Comparison of ENCODE assay signal across 8 cellular contexts in genomic region chr12:74538491-74539258, GRCh38. TPM values are rescaled to one million over a fixed set of nuclear protein-coding genes. Genes with fewer than 3 reads are reported as not detected.
DNase-seq lines count a peak whose midpoint lies in the region; TF ChIP-seq lines count a peak whose summit lies in the region.

No MANE protein-coding gene starts in this region.

- peaks cover 40% of the 10 kb centered on the region for H3K36me3 Mint-ChIP-seq in activated CD4-positive, alpha-beta memory T cell treated with anti-CD3 and anti-CD28 coated beads for 36 hours

- DNase-seq in activated gamma-delta T cell treated with Interleukin-2 at 50 U/mL for 16 hours (peak; percentile 36), activated gamma-delta T cell (lab: John Stamatoyannopoulos, UW) (no peak), HL-60 (ENCODE audit: low read depth in 1 of 2, low spot score in 1 of 2) (peak; percentile 2 to 32), esophagus squamous epithelium (lab: John Stamatoyannopoulos, UW) (no peak), middle frontal gyrus (ENCODE audit: extremely low spot score, low spot score) (no peak), GM19238 (ENCODE audit: insufficient read length, low spot score) (no peak)
- DNase-seq in activated CD4-positive, alpha-beta memory T cell treated with anti-CD3 and anti-CD28 coated beads for 36 hours, result peak; percentile 53

- H3K9me3 Mint-ChIP-seq in activated CD4-positive, alpha-beta memory T cell treated with anti-CD3 and anti-CD28 coated beads for 36 hours, result peaks cover 2% of the 10 kb centered on the region

- no peak overlapping the region for H2AFZ ChIP-seq in neuron (ENCODE audit: low read depth, low read length)

- H3K36me3 ChIP-seq in esophagus squamous epithelium (peaks cover 0 to 27% (median 0%) of the 10 kb centered on the region in 3 donors), neuron (ENCODE audit: insufficient read depth, low read length) (peaks cover 40% of the 10 kb centered on the region)

- H3K27me3 ChIP-seq in HL-60 (ENCODE audit: insufficient read depth, poor library complexity, severe bottlenecking) (no peaks in the 10 kb centered on the region), esophagus squamous epithelium (no peaks in the 10 kb centered on the region), neuron (ENCODE audit: insufficient read depth, low read length) (no peaks in the 10 kb centered on the region)

- peak overlapping the region; percentile 98 for H3K27ac ChIP-seq in HL-60 (replicated peaks)
- H3K27ac ChIP-seq in esophagus squamous epithelium, result peak overlapping the region; percentile 93 to 96 (median 94)

- intact Hi-C loops in activated CD4-positive, alpha-beta memory T cell treated with anti-CD3 and anti-CD28 coated beads for 36 hours (cut with micrococcal nuclease), result loop anchor here (5.0 to 10.0 kb wide), 7 partner anchors 426 to 1809 kb away; partner anchors contain the start of genes BBS10, GLIPR1, GLIPR1L2 and KRR1
- intact Hi-C loops in esophagus squamous epithelium (cut with DNase I), result no loop called here

- peak overlapping the region; percentile 92 for H3K4me3 Mint-ChIP-seq in activated CD4-positive, alpha-beta memory T cell treated with anti-CD3 and anti-CD28 coated beads for 36 hours

- H3K9me3 ChIP-seq in esophagus squamous epithelium, result no peaks in the 10 kb centered on the region
- no peaks in the 10 kb centered on the region for H3K9me3 ChIP-seq in neuron (ENCODE audit: low read length)

- CTCF ChIA-PET in activated CD4-positive, alpha-beta memory T cell treated with anti-CD3 and anti-CD28 coated beads for 36 hours (lab: Charles Lee), result interaction anchor here (0.6 kb wide), 1 partner anchor 102 kb away, joined by 4 read pairs; no protein-coding TSS in a partner anchor

- TF ChIP-seq CTCF in HL-60 (IDR thresholded peaks at IDR 0.05; ENCODE audit: insufficient read depth, low read length), result no peak
- TF ChIP-seq CTCF in esophagus squamous epithelium (IDR thresholded peaks at IDR 0.05), result no peak

- peaks cover 22 to 47% (median 24%) of the 10 kb centered on the region in 3 donors for H3K4me1 ChIP-seq in esophagus squamous epithelium
- peaks cover 33% of the 10 kb centered on the region for H3K4me1 ChIP-seq in neuron (ENCODE audit: insufficient read depth, low read length)

- peak overlapping the region; percentile 94 for H3K27ac Mint-ChIP-seq in activated CD4-positive, alpha-beta memory T cell treated with anti-CD3 and anti-CD28 coated beads for 36 hours

- H3K27me3 Mint-ChIP-seq in activated CD4-positive, alpha-beta memory T cell treated with anti-CD3 and anti-CD28 coated beads for 36 hours, result no peaks in the 10 kb centered on the region

- WGBS in esophagus squamous epithelium, 2 donors, result 31 to 39% methylated on average over 5 to 7 of the region's 7 CpGs

- TF ChIP-seq POLR2A in esophagus squamous epithelium (IDR thresholded peaks at IDR 0.05), result no peak

- H3K4me3 ChIP-seq in HL-60 (replicated peaks; ENCODE audit: insufficient read depth, low read length), result peak overlapping the region; percentile 61
- H3K4me3 ChIP-seq in esophagus squamous epithelium, result peak overlapping the region; percentile 75 to 84 (median 82)
- peak overlapping the region; percentile 95 for H3K4me3 ChIP-seq in neuron (ENCODE audit: low read length)

- peaks cover 52% of the 10 kb centered on the region for H3K4me1 Mint-ChIP-seq in activated CD4-positive, alpha-beta memory T cell treated with anti-CD3 and anti-CD28 coated beads for 36 hours (ENCODE audit: low read depth)

- POLR2A ChIA-PET in activated CD4-positive, alpha-beta memory T cell treated with anti-CD3 and anti-CD28 coated beads for 36 hours (lab: Charles Lee), result interaction anchor here (1.5 kb wide), 1 partner anchor 9 kb away, joined by 4 read pairs; no protein-coding TSS in a partner anchor

RNA-seq across cellular contexts. Expression of gene ATXN7L3B, which starts 1.0 kb away (rescaled TPM):
- 10 to 100 TPM; 16.7 to 17.0 TPM for total RNA-seq in activated CD4-positive, alpha-beta memory T cell treated with anti-CD3 and anti-CD28 coated beads for 36 hours
- 10 to 100 TPM; 12.8 to 17.2 (median 15.1) TPM for total RNA-seq in esophagus squamous epithelium

Comparison
In these comparisons a context has a peak if more than half of its experiments do, and no peak if none do; other contexts are left out.
1. DNase-seq: peak in activated gamma-delta T cell treated with Interleukin-2 at 50 U/mL for 16 hours (single experiment), HL-60 (2 of 2) and activated CD4-positive, alpha-beta memory T cell treated with anti-CD3 and anti-CD28 coated beads for 36 hours (single experiment); none in activated gamma-delta T cell (single experiment), esophagus squamous epithelium (single experiment), middle frontal gyrus (single experiment) and GM19238 (single experiment).
2. Peak in every context shown above with its lines, with median percentiles within 50 percentile points of each other: H3K4me3 ChIP-seq.